ENCODE assay signal across 8 cellular contexts in genomic region chr14:91177073-91177796, GRCh38.
DNase-seq lines count a peak whose midpoint lies in the region; ATAC-seq and FAIRE-seq lines count a peak whose summit lies in the region.

No MANE protein-coding gene starts in this region.

- H3K4me1 Mint-ChIP-seq in natural killer cell treated with Interleukin-12 subunit alpha and Interleukin-12 subunit beta and Interleukin-15 and Interleukin-18, amount 100 ng/mL, for 72 hours (ENCODE audit: low read depth in 2 of 2), result peaks cover 11 to 19% of the 10 kb centered on the region in 2 donors

- no peaks in the 10 kb centered on the region for H3K27me3 Mint-ChIP-seq in natural killer cell treated with Interleukin-12 subunit alpha and Interleukin-12 subunit beta and Interleukin-15 and Interleukin-18, amount 100 ng/mL, for 72 hours

- no peaks in the 10 kb centered on the region for H3K9me3 Mint-ChIP-seq in natural killer cell treated with Interleukin-12 subunit alpha and Interleukin-12 subunit beta and Interleukin-15 and Interleukin-18, amount 100 ng/mL, for 72 hours

- peaks cover 6% of the 10 kb centered on the region for H3K36me3 Mint-ChIP-seq in natural killer cell treated with Interleukin-12 subunit alpha and Interleukin-12 subunit beta and Interleukin-15 and Interleukin-18, amount 100 ng/mL, for 72 hours

- peak; percentile 80 for DNase-seq in Daoy (ENCODE audit: low read depth)
- DNase-seq in HTR-8/SVneo (ENCODE audit: insufficient read length, low spot score), result peak; percentile 76
- peak; percentile 6 for DNase-seq in NOMO-1 treated with dmso at 0.1 percent for 144 hours (lab: John Stamatoyannopoulos, UW; ENCODE audit: unreplicated experiment)
- DNase-seq in activated CD8-positive, alpha-beta memory T cell treated with anti-CD3 and anti-CD28 coated beads for 48 hours (ENCODE audit: low read depth in 2 of 3, low spot score in 2 of 3), result peak in 2 of 3 experiments; percentile 24 to 29
- peak; percentile 56 for DNase-seq in epidermal melanocyte (ENCODE audit: insufficient read length, low spot score)
- DNase-seq in natural killer cell treated with Interleukin-12 subunit alpha and Interleukin-12 subunit beta and Interleukin-15 and Interleukin-18, amount 100 ng/mL, for 72 hours (ENCODE audit: low spot score), result peak; percentile 71
- peak; percentile 59 for DNase-seq in stimulated activated naive CD8-positive, alpha-beta T cell treated with anti-CD3 and anti-CD28 coated beads, Interleukin-15, Interleukin-2, amounts not matched to agents 100 U/mL and 50 U/mL, for 24 hours

- H3K27ac Mint-ChIP-seq in natural killer cell treated with Interleukin-12 subunit alpha and Interleukin-12 subunit beta and Interleukin-15 and Interleukin-18, amount 100 ng/mL, for 72 hours, result peak overlapping the region; percentile 80 to 84

- H3K4me3 Mint-ChIP-seq in natural killer cell treated with Interleukin-12 subunit alpha and Interleukin-12 subunit beta and Interleukin-15 and Interleukin-18, amount 100 ng/mL, for 72 hours, result no peak overlapping the region

- FAIRE-seq in HTR-8/SVneo (lab: Jason Lieb, UNC), result no peak

- peak; percentile 80 to 86 for ATAC-seq in natural killer cell treated with Interleukin-12 subunit alpha and Interleukin-12 subunit beta and Interleukin-15 and Interleukin-18, amount 100 ng/mL, for 72 hours
- ATAC-seq in stimulated activated naive CD8-positive, alpha-beta T cell treated with anti-CD3 and anti-CD28 coated beads, Interleukin-15, Interleukin-2, amounts not matched to agents 100 U/mL and 50 U/mL, for 24 hours, result peak; percentile 77
- ATAC-seq in HG03095 (IDR thresholded peaks at IDR 0.05; ENCODE audit: unreplicated experiment), result no peak

Comparison
In these comparisons a context has a peak if more than half of its experiments do, and no peak if none do; other contexts are left out.
1. DNase-seq: peak in every context shown above with its lines; median percentile 80 in Daoy; 76 in HTR-8/SVneo; 71 in natural killer cell treated with Interleukin-12 subunit alpha and Interleukin-12 subunit beta and Interleukin-15 and Interleukin-18, amount 100 ng/mL, for 72 hours; 59 in stimulated activated naive CD8-positive, alpha-beta T cell treated with anti-CD3 and anti-CD28 coated beads, Interleukin-15, Interleukin-2, amounts not matched to agents 100 U/mL and 50 U/mL, for 24 hours; 56 in epidermal melanocyte; 26 in activated CD8-positive, alpha-beta memory T cell treated with anti-CD3 and anti-CD28 coated beads for 48 hours; 6 in NOMO-1 treated with dmso at 0.1 percent for 144 hours.